Comparison of ENCODE assay signal across 27 cellular contexts in the genomic region with DNA sequence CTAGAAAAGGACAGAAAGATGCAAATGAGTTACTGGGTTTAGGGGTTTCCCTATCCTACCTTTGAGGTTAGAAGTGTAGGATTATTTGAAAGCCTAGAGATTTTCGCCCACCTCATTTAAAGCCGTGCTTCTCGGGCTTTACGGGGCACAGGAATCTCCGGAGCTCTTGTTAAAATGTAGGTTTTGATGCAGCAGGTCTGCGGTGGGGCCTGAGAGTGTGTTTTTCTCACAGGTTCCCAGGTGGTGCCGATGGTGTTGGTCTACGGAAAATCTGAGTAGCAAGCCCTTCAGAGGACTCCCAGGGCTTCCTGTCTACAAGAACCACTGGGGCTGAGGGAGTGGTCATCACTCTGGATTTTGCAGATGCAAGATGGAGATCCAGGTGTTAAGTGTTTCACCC. TPM values are rescaled to one million over a fixed set of nuclear protein-coding genes. Genes with fewer than 3 reads are reported as not detected.
A peak's percentile ranks its signal among the peaks of the same experiment; 100 is the strongest.
DNase-seq lines count a peak whose midpoint lies in the region; ATAC-seq and TF ChIP-seq lines count a peak whose summit lies in the region.
"Had no signal": no experiment of that assay in that cellular context is flagged by ENCODE, and none has a peak within 500 bp of the region (broad histone marks: within the 10 kb centered on the region; RNA-seq: fewer than 3 reads in every experiment).

No MANE protein-coding gene starts in this region.

- no peaks in the 10 kb centered on the region for H3K36me3 Mint-ChIP-seq in activated T-helper 17 cell treated with anti-CD3 and anti-CD28 coated beads, Interleukin-2, amount 50 U/mL, for 72 hours (ENCODE audit: low read depth)
- H3K36me3 Mint-ChIP-seq in activated T-cell treated with anti-CD3 and anti-CD28 coated beads, Interleukin-2, amount 50 U/mL, for 24 hours (ENCODE audit: low read depth): peaks cover 4% of the 10 kb centered on the region

- no peak overlapping the region for H3K4me3 ChIP-seq in upper lobe of right lung
- no peak overlapping the region for H3K4me3 ChIP-seq in psoas muscle
- H3K4me3 ChIP-seq: breast epithelium, coronary artery, esophagus squamous epithelium, gastroesophageal sphincter, neural progenitor cell, SK-N-MC, tibial nerve had no signal

- no peak overlapping the region for H3K4me3 Mint-ChIP-seq in activated T-helper 17 cell treated with anti-CD3 and anti-CD28 coated beads, Interleukin-2, amount 50 U/mL, for 72 hours
- H3K4me3 Mint-ChIP-seq in activated T-cell treated with anti-CD3 and anti-CD28 coated beads, Interleukin-2, amount 50 U/mL, for 24 hours: no peak overlapping the region
- H3K4me3 Mint-ChIP-seq: CD4-positive, alpha-beta T cell; neural progenitor cell; T-helper 17 cell had no signal

- no peak for DNase-seq in activated T-cell treated with anti-CD3 and anti-CD28 coated beads, Interleukin-2, amount 50 U/mL, for 24 hours
- DNase-seq in superior temporal gyrus (ENCODE audit: extremely low spot score): no peak
- no peak for DNase-seq in upper lobe of right lung
- no peak for DNase-seq in psoas muscle
- DNase-seq: activated gamma-delta T cell treated with Interleukin-2 at 50 U/mL for 16 hours; amniotic stem cell; CD4-positive, alpha-beta T cell; esophagus squamous epithelium; GOT3; islet precursor cell; NCI-H1092 treated with DMSO at 0.1 percent for 48 hours; NCI-H2029 treated with DMSO at 0.1 percent for 48 hours; stimulated activated CD4-positive, alpha-beta T cell treated with anti-CD3 and anti-CD28 coated beads, Interleukin-2, amount 100 ng/mL, for 24 hours; stimulated activated naive CD4-positive, alpha-beta T cell; T-helper 17 cell; WERI-Rb-1 had no signal

- H3K27ac Mint-ChIP-seq in activated T-helper 17 cell treated with anti-CD3 and anti-CD28 coated beads, Interleukin-2, amount 50 U/mL, for 72 hours: no peak overlapping the region
- no peak overlapping the region for H3K27ac Mint-ChIP-seq in activated T-cell treated with anti-CD3 and anti-CD28 coated beads, Interleukin-2, amount 50 U/mL, for 24 hours
- H3K27ac Mint-ChIP-seq: CD4-positive, alpha-beta T cell; neural progenitor cell; progenitor cell of endocrine pancreas; T-helper 17 cell had no signal

- no peaks in the 10 kb centered on the region for H3K27me3 Mint-ChIP-seq in activated T-helper 17 cell treated with anti-CD3 and anti-CD28 coated beads, Interleukin-2, amount 50 U/mL, for 72 hours
- H3K27me3 Mint-ChIP-seq in activated T-cell treated with anti-CD3 and anti-CD28 coated beads, Interleukin-2, amount 50 U/mL, for 24 hours: no peaks in the 10 kb centered on the region
- H3K27me3 Mint-ChIP-seq: CD4-positive, alpha-beta T cell; progenitor cell of endocrine pancreas; T-helper 17 cell had no signal

- WGBS in psoas muscle, 3 donors: 94 to 96% (median 94%) methylated on average over 8 of the region's 8 CpGs

- ATAC-seq in GM19023 (IDR thresholded peaks at IDR 0.05; ENCODE audit: unreplicated experiment): peak; percentile 59
- peak; percentile 47 for ATAC-seq in GM19463 (IDR thresholded peaks at IDR 0.05; ENCODE audit: unreplicated experiment)
- peak; percentile 61 for ATAC-seq in HG03159 (IDR thresholded peaks at IDR 0.05; ENCODE audit: unreplicated experiment)
- peak; percentile 62 for ATAC-seq in activated T-helper 17 cell treated with anti-CD3 and anti-CD28 coated beads, Interleukin-2, amount 50 U/mL, for 72 hours (replicated peaks)
- ATAC-seq in upper lobe of right lung: no peak
- ATAC-seq in psoas muscle: no peak
- ATAC-seq: gastroesophageal sphincter, T-helper 17 cell had no signal

- H3K9me3 ChIP-seq in upper lobe of right lung (no peaks in the 10 kb centered on the region), psoas muscle (no peaks in the 10 kb centered on the region)
- H3K9me3 ChIP-seq: breast epithelium, esophagus squamous epithelium, gastroesophageal sphincter, tibial nerve had no signal

- no peaks in the 10 kb centered on the region for H3K9me3 Mint-ChIP-seq in activated T-helper 17 cell treated with anti-CD3 and anti-CD28 coated beads, Interleukin-2, amount 50 U/mL, for 72 hours
- H3K9me3 Mint-ChIP-seq in activated T-cell treated with anti-CD3 and anti-CD28 coated beads, Interleukin-2, amount 50 U/mL, for 24 hours: no peaks in the 10 kb centered on the region
- H3K9me3 Mint-ChIP-seq: CD4-positive, alpha-beta T cell; neural progenitor cell had no signal

- H3K27me3 ChIP-seq in upper lobe of right lung (no peaks in the 10 kb centered on the region), psoas muscle (ENCODE audit: insufficient read depth in 3 of 3, low read length in 2 of 3) (no peaks in the 10 kb centered on the region)
- H3K27me3 ChIP-seq: breast epithelium, esophagus squamous epithelium, gastroesophageal sphincter, neural progenitor cell, tibial nerve had no signal

- no peak for TF ChIP-seq CTCF in upper lobe of right lung (IDR thresholded peaks at IDR 0.05)
- TF ChIP-seq CTCF in psoas muscle (IDR thresholded peaks at IDR 0.05): no peak

- H3K4me1 ChIP-seq in upper lobe of right lung (no peaks in the 10 kb centered on the region), psoas muscle (no peaks in the 10 kb centered on the region)
- H3K4me1 ChIP-seq: breast epithelium had no signal

- no peaks in the 10 kb centered on the region for H3K36me3 ChIP-seq in upper lobe of right lung
- no peaks in the 10 kb centered on the region for H3K36me3 ChIP-seq in psoas muscle (ENCODE audit: insufficient read depth in 1 of 2, low read depth in 1 of 2)
- H3K36me3 ChIP-seq: breast epithelium, neural progenitor cell had no signal

- intact Hi-C loops in upper lobe of right lung (cut with DNase I): no loop called here
- intact Hi-C loops in psoas muscle (cut with DNase I): no loop called here

- no peak overlapping the region for H3K27ac ChIP-seq in upper lobe of right lung
- H3K27ac ChIP-seq in psoas muscle: no peak overlapping the region
- H3K27ac ChIP-seq: breast epithelium, coronary artery, esophagus squamous epithelium, gastroesophageal sphincter, neural progenitor cell, SK-N-MC, tibial nerve had no signal

- H3K4me1 Mint-ChIP-seq in activated T-helper 17 cell treated with anti-CD3 and anti-CD28 coated beads, Interleukin-2, amount 50 U/mL, for 72 hours: no peaks in the 10 kb centered on the region
- H3K4me1 Mint-ChIP-seq in activated T-cell treated with anti-CD3 and anti-CD28 coated beads, Interleukin-2, amount 50 U/mL, for 24 hours (ENCODE audit: low read depth): peaks cover 7% of the 10 kb centered on the region

RNA-seq across cellular contexts. Expression of a gene that starts 47.5 kb away (rescaled TPM):
- 1 to 10 TPM; 1.7 to 5.4 TPM for total RNA-seq in activated T-helper 17 cell treated with anti-CD3 and anti-CD28 coated beads, Interleukin-2, amount 50 U/mL, for 72 hours
- total RNA-seq in upper lobe of right lung: 24.2 TPM
- total RNA-seq in psoas muscle: 1 to 10 TPM; 3.4 to 5.7 (median 4.5) TPM
- polyA plus RNA-seq in psoas muscle: 1 to 10 TPM; 2.1 to 4.5 (median 3.0) TPM

Comparison
In these comparisons a context has a peak if more than half of its experiments do, and no peak if none do; other contexts are left out.
1. ATAC-seq: peak in GM19023 (single experiment), GM19463 (single experiment), HG03159 (single experiment) and activated T-helper 17 cell treated with anti-CD3 and anti-CD28 coated beads, Interleukin-2, amount 50 U/mL, for 72 hours (single experiment); none in upper lobe of right lung (single experiment) and psoas muscle (0 of 4).